8 cellular contexts compared by ENCODE assay signal in genomic region chr18:79988925-79989361, GRCh38. TPM values are rescaled to one million over a fixed set of nuclear protein-coding genes. Genes with fewer than 3 reads are reported as not detected.
DNase-seq lines count a peak whose midpoint lies in the region; ATAC-seq and TF ChIP-seq lines count a peak whose summit lies in the region.

No MANE protein-coding gene starts in this region.

- peaks cover 36% of the 10 kb centered on the region for H3K4me1 Mint-ChIP-seq in activated CD8-positive, alpha-beta T cell treated with anti-CD3 and anti-CD28 coated beads, Interleukin-2, amount 10 ng/mL, durations not matched to agents 7 days and 5 days (ENCODE audit: low read depth)

- TF ChIP-seq CTCF in retinal pigment epithelial cell (conservative IDR thresholded peaks at IDR 0.05; ENCODE audit: low read depth, low read length): no peak

- no peaks in the 10 kb centered on the region for H3K9me3 Mint-ChIP-seq in activated CD8-positive, alpha-beta T cell treated with anti-CD3 and anti-CD28 coated beads, Interleukin-2, amount 10 ng/mL, durations not matched to agents 7 days and 5 days (ENCODE audit: insufficient read depth)

- peak overlapping the region; percentile 86 for H3K4me3 ChIP-seq in retinal pigment epithelial cell (ENCODE audit: low read length)

- H3K27ac Mint-ChIP-seq in activated CD8-positive, alpha-beta T cell treated with anti-CD3 and anti-CD28 coated beads, Interleukin-2, amount 10 ng/mL, durations not matched to agents 7 days and 5 days: peak overlapping the region; percentile 93

- POLR2A ChIA-PET in activated CD8-positive, alpha-beta T cell treated with anti-CD3 and anti-CD28 coated beads, Interleukin-2, amount 10 ng/mL, durations not matched to agents 7 days and 5 days (lab: Charles Lee): interaction anchor here (1.3 kb wide), 1 partner anchor 43 kb away, joined by 5 read pairs; no protein-coding TSS in a partner anchor

- CTCF ChIA-PET in activated CD8-positive, alpha-beta T cell treated with anti-CD3 and anti-CD28 coated beads, Interleukin-2, amount 10 ng/mL, durations not matched to agents 7 days and 5 days (lab: Charles Lee): interaction anchor here (0.9 kb wide), 1 partner anchor 43 kb away, joined by 3 read pairs; no protein-coding TSS in a partner anchor

- intact Hi-C loops in left cardiac atrium (cut with DNase I): loop anchor here in 1 of 2 donors (10.0 kb wide), 1 partner anchor 46 kb away; the partner anchor contains the start of gene RBFA

- ATAC-seq in HG03139 (IDR thresholded peaks at IDR 0.05; ENCODE audit: unreplicated experiment) (peak; percentile 3), left cardiac atrium (peak; percentile 49)
- ATAC-seq in activated CD8-positive, alpha-beta T cell treated with anti-CD3 and anti-CD28 coated beads, Interleukin-2, amount 10 ng/mL, durations not matched to agents 7 days and 5 days: no peak

- H3K27me3 Mint-ChIP-seq in activated CD8-positive, alpha-beta T cell treated with anti-CD3 and anti-CD28 coated beads, Interleukin-2, amount 10 ng/mL, durations not matched to agents 7 days and 5 days (ENCODE audit: low read depth): no peaks in the 10 kb centered on the region

- peaks cover 24% of the 10 kb centered on the region for H3K36me3 Mint-ChIP-seq in activated CD8-positive, alpha-beta T cell treated with anti-CD3 and anti-CD28 coated beads, Interleukin-2, amount 10 ng/mL, durations not matched to agents 7 days and 5 days (ENCODE audit: low read depth)

- DNase-seq in stimulated activated naive CD4-positive, alpha-beta T cell treated with Interleukin-2 at 50 U/mL for 16 hours (lab: John Stamatoyannopoulos, UW): peak; percentile 37
- no peak for DNase-seq in stimulated activated naive CD4-positive, alpha-beta T cell (lab: John Stamatoyannopoulos, UW)
- DNase-seq in activated CD8-positive, alpha-beta T cell treated with anti-CD3 and anti-CD28 coated beads, Interleukin-2, amount 10 ng/mL, durations not matched to agents 7 days and 5 days: no peak
- DNase-seq in left cardiac atrium (peak; percentile 48), retinal pigment epithelial cell (ENCODE audit: low read depth) (peak; percentile 43), NCI-H524 treated with DMSO at 0.1 percent for 48 hours (lab: John Stamatoyannopoulos, UW) (no peak), SKM-1 (lab: John Stamatoyannopoulos, UW; ENCODE audit: unreplicated experiment) (no peak)

- H3K4me3 Mint-ChIP-seq in activated CD8-positive, alpha-beta T cell treated with anti-CD3 and anti-CD28 coated beads, Interleukin-2, amount 10 ng/mL, durations not matched to agents 7 days and 5 days: peak overlapping the region; percentile 89

RNA-seq across cellular contexts. Expression of gene TXNL4A, which starts 0.6 kb away (rescaled TPM):
- total RNA-seq in activated CD8-positive, alpha-beta T cell treated with anti-CD3 and anti-CD28 coated beads, Interleukin-2, amount 10 ng/mL, durations not matched to agents 7 days and 5 days: 100 to 1,000 TPM; 132 to 136 TPM
- 100 to 1,000 TPM in 1 of 2 donors, 10 to 100 TPM in 1; 92.0 to 114 TPM for total RNA-seq in left cardiac atrium

RNA-seq across cellular contexts. Expression of gene HSBP1L1, which starts 24.5 kb away (rescaled TPM):
- 1 to 10 TPM in 1 of 2 experiments, under 1 TPM in 1; 0.50 to 1.5 TPM for total RNA-seq in activated CD8-positive, alpha-beta T cell treated with anti-CD3 and anti-CD28 coated beads, Interleukin-2, amount 10 ng/mL, durations not matched to agents 7 days and 5 days
- total RNA-seq in left cardiac atrium: 1 to 10 TPM; 9.4 TPM

RNA-seq across cellular contexts. Expression of gene SLC66A2, which starts 37.5 kb away (rescaled TPM):
- total RNA-seq in activated CD8-positive, alpha-beta T cell treated with anti-CD3 and anti-CD28 coated beads, Interleukin-2, amount 10 ng/mL, durations not matched to agents 7 days and 5 days: 10 to 100 TPM; 21.6 to 23.2 TPM
- 10 to 100 TPM; 31.5 to 31.9 TPM for total RNA-seq in left cardiac atrium

RNA-seq across cellular contexts. Expression of gene RBFA, which starts 45.3 kb away (rescaled TPM):
- total RNA-seq in activated CD8-positive, alpha-beta T cell treated with anti-CD3 and anti-CD28 coated beads, Interleukin-2, amount 10 ng/mL, durations not matched to agents 7 days and 5 days: 10 to 100 TPM; 25.2 to 26.2 TPM
- total RNA-seq in left cardiac atrium: 10 to 100 TPM; 14.3 to 16.1 TPM

Comparison
In these comparisons a context has a peak if more than half of its experiments do, and no peak if none do; other contexts are left out.
1. DNase-seq: peak in stimulated activated naive CD4-positive, alpha-beta T cell treated with Interleukin-2 at 50 U/mL for 16 hours (single experiment), left cardiac atrium (single experiment) and retinal pigment epithelial cell (single experiment); none in stimulated activated naive CD4-positive, alpha-beta T cell (0 of 6), activated CD8-positive, alpha-beta T cell treated with anti-CD3 and anti-CD28 coated beads, Interleukin-2, amount 10 ng/mL, durations not matched to agents 7 days and 5 days (single experiment), NCI-H524 treated with DMSO at 0.1 percent for 48 hours (single experiment) and SKM-1 (single experiment).
2. RNA of gene HSBP1L1, which starts 24.5 kb away (total RNA-seq): 9.4 TPM in left cardiac atrium; 0.50 to 1.5 TPM in activated CD8-positive, alpha-beta T cell treated with anti-CD3 and anti-CD28 coated beads, Interleukin-2, amount 10 ng/mL, durations not matched to agents 7 days and 5 days; every median in the first group is over 4 times any median in the second.